In the genomic region with DNA sequence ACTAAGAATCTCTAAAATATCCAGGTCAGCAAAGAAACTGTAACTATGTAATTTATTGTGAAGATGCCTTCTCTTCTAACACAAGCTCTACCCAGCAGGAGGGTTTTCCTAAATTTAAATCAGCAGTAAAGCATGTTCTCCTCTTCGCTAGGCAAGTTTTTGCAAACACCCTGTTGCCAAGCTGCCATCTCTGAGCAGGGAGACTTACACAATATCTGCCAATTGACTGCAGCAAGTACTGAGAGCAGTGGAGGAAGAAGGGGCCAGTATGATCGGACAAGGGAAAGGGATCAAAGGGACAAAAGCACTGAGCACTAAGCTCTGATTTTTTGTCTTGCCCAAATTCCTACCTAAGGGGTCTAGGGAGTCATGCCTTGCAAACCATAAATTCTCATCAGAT, we compare ENCODE assay signal across 16 cellular contexts. TPM values are rescaled to one million over a fixed set of nuclear protein-coding genes. Genes with fewer than 3 reads are reported as not detected.
DNase-seq lines count a peak whose midpoint lies in the region; ATAC-seq and TF ChIP-seq lines count a peak whose summit lies in the region.
"Had no signal": no experiment of that assay in that cellular context is flagged by ENCODE, and none has a peak within 500 bp of the region (broad histone marks: within the 10 kb centered on the region; RNA-seq: fewer than 3 reads in every experiment).

No MANE protein-coding gene starts in this region.

- TF ChIP-seq CTCF in PC-9 (conservative IDR thresholded peaks at IDR 0.05), result no peak
- no peak for TF ChIP-seq CTCF in dorsolateral prefrontal cortex (IDR thresholded peaks at IDR 0.05 in 54 of 56, conservative IDR thresholded peaks at IDR 0.05 in 2 of 56; ENCODE audit: low read depth in 1 of 56, partially characterized antibody in 56 of 56)
- TF ChIP-seq CTCF in neural progenitor cell (IDR thresholded peaks at IDR 0.05), result no peak
- TF ChIP-seq CTCF in upper lobe of right lung (IDR thresholded peaks at IDR 0.05), result no peak

- H3K4me3 Mint-ChIP-seq in neural progenitor cell, result no peak overlapping the region
- H3K4me3 Mint-ChIP-seq: dendritic cell treated with granulocyte-macrophage colony-stimulating factor and Interleukin-4, amounts not matched to agents 40 ng/mL and 50 ng/mL, for 4 days had no signal

- H3K9ac ChIP-seq in GM23248 (no peak overlapping the region), neural progenitor cell (no peak overlapping the region)

- intact Hi-C loops in PC-9 (cut with micrococcal nuclease; ENCODE audit: unreplicated experiment) (no loop called here), dorsolateral prefrontal cortex (cut with DNase I) (no loop called here), upper lobe of right lung (cut with DNase I) (no loop called here)

- H3K9me2 ChIP-seq in GM23248 (ENCODE audit: insufficient read depth), result no peaks in the 10 kb centered on the region
- no peaks in the 10 kb centered on the region for H3K9me2 ChIP-seq in PC-9 (ENCODE audit: insufficient read depth)

- H3K4me1 Mint-ChIP-seq in neural progenitor cell, result peaks cover 10% of the 10 kb centered on the region

- H3K4me2 ChIP-seq in GM23248 (ENCODE audit: unreplicated experiment) (peak overlapping the region; percentile 19), PC-9 (peak overlapping the region; percentile 64), neural progenitor cell (peak overlapping the region; percentile 54)

- H3K9me3 ChIP-seq in GM23248 (ENCODE audit: low read depth) (no peaks in the 10 kb centered on the region), PC-9 (ENCODE audit: insufficient read depth, low read depth) (no peaks in the 10 kb centered on the region), neural progenitor cell (ENCODE audit: low read depth) (no peaks in the 10 kb centered on the region), upper lobe of right lung (no peaks in the 10 kb centered on the region)
- H3K9me3 ChIP-seq: mucosa of descending colon had no signal

- peaks cover 3% of the 10 kb centered on the region for H3K27me3 Mint-ChIP-seq in neural progenitor cell (ENCODE audit: insufficient read depth, low read depth)

- POLR2A ChIA-PET in PC-9 (lab: Charles Lee; ENCODE audit: unreplicated experiment), result interaction anchor here (0.6 to 0.8 kb wide), 2 partner anchors 235 to 382 kb away, joined by 5 to 11 read pairs; no protein-coding TSS in a partner anchor

- ATAC-seq in upper lobe of right lung, result no peak
- ATAC-seq: mucosa of descending colon; stimulated activated naive CD8-positive, alpha-beta T cell treated with anti-CD3 and anti-CD28 coated beads, Interleukin-15, Interleukin-2, amounts not matched to agents 100 U/mL and 50 U/mL, for 24 hours had no signal

- CTCF ChIA-PET in PC-9 (lab: Charles Lee), result interaction anchor here (0.6 kb wide), 1 partner anchor 19 kb away, joined by 5 read pairs; no protein-coding TSS in a partner anchor

- no peak overlapping the region for H3K4me3 ChIP-seq in GM23248
- H3K4me3 ChIP-seq in PC-9, result no peak overlapping the region
- H3K4me3 ChIP-seq in dorsolateral prefrontal cortex, result peak overlapping the region in 2 of 59 donors; percentile 4 to 17
- no peak overlapping the region for H3K4me3 ChIP-seq in neural progenitor cell
- H3K4me3 ChIP-seq in upper lobe of right lung, result no peak overlapping the region
- H3K4me3 ChIP-seq: mucosa of descending colon had no signal

- H3K27ac Mint-ChIP-seq in neural progenitor cell, result no peak overlapping the region
- H3K27ac Mint-ChIP-seq: dendritic cell treated with granulocyte-macrophage colony-stimulating factor and Interleukin-4, amounts not matched to agents 40 ng/mL and 50 ng/mL, for 4 days had no signal

- WGBS in GM23248 (ENCODE audit: low coverage in 1 of 2, low lambda C conversion rate in 2 of 2, missing lambda C conversion rate in 2 of 2), 2 experiments, result 58 to 62% methylated on average over 2 of the region's 2 CpGs

- H3K27me3 ChIP-seq in GM23248 (replicated peaks; ENCODE audit: insufficient read depth) (no peaks in the 10 kb centered on the region; the same call in 1 of the 2 replicates), PC-9 (ENCODE audit: insufficient read depth, low read depth) (peaks cover 29% of the 10 kb centered on the region), dorsolateral prefrontal cortex (peaks cover 0 to 4% (median 0%) of the 10 kb centered on the region in 45 donors), neural progenitor cell (no peaks in the 10 kb centered on the region), upper lobe of right lung (no peaks in the 10 kb centered on the region)

- H3K36me3 Mint-ChIP-seq in neural progenitor cell, result no peaks in the 10 kb centered on the region

- no peaks in the 10 kb centered on the region for H4K20me1 ChIP-seq in GM23248 (ENCODE audit: insufficient read depth)
- H4K20me1 ChIP-seq in PC-9 (ENCODE audit: insufficient read depth), result no peaks in the 10 kb centered on the region
- no peaks in the 10 kb centered on the region for H4K20me1 ChIP-seq in neural progenitor cell (ENCODE audit: low read depth)

- H3K27ac ChIP-seq in GM23248, result no peak overlapping the region
- H3K27ac ChIP-seq in PC-9, result no peak overlapping the region
- H3K27ac ChIP-seq in dorsolateral prefrontal cortex, result peak overlapping the region in 31 of 59 donors; percentile 0 to 72 (median 41)
- H3K27ac ChIP-seq in neural progenitor cell, result no peak overlapping the region
- no peak overlapping the region for H3K27ac ChIP-seq in upper lobe of right lung
- H3K27ac ChIP-seq: epithelial cell of prostate had no signal

- in situ Hi-C loops in GM23248 (cut with MboI), result no loop called here

- BruUV-seq in PC-9 (replicated peaks; lab: Mats Ljungman, UMichigan), result no TSS peak

- no peak overlapping the region for H2AFZ ChIP-seq in GM23248
- no peak overlapping the region for H2AFZ ChIP-seq in PC-9
- peak overlapping the region; percentile 92 for H2AFZ ChIP-seq in neural progenitor cell (replicated peaks)

- H3K9me3 Mint-ChIP-seq in neural progenitor cell, result peaks cover 2% of the 10 kb centered on the region

- DNase-seq in GM23248, result peak; percentile 15
- no peak for DNase-seq in PC-9
- peak in 1 of 10 donors; percentile 35 for DNase-seq in dorsolateral prefrontal cortex
- peak; percentile 56 for DNase-seq in neural progenitor cell (ENCODE audit: low spot score)
- no peak for DNase-seq in HUDEP-2 (lab: John Stamatoyannopoulos, UW; ENCODE audit: unreplicated experiment in 76 of 76)
- no peak for DNase-seq in upper lobe of right lung
- DNase-seq in amygdala (lab: John Stamatoyannopoulos, UW), result no peak
- no peak for DNase-seq in NCI-H524 treated with DMSO at 0.1 percent for 48 hours (lab: John Stamatoyannopoulos, UW)
- DNase-seq: activated naive CD4-positive, alpha-beta T cell treated with Interleukin-2 at 50 U/mL for 16 hours; aorta; KG1; mucosa of descending colon; NCI-H526; stimulated activated naive CD8-positive, alpha-beta T cell treated with anti-CD3 and anti-CD28 coated beads, Interleukin-15, Interleukin-2, amounts not matched to agents 100 U/mL and 50 U/mL, for 24 hours had no signal

- H3K36me3 ChIP-seq in GM23248 (ENCODE audit: low read depth) (no peaks in the 10 kb centered on the region), PC-9 (ENCODE audit: low read depth) (no peaks in the 10 kb centered on the region), neural progenitor cell (no peaks in the 10 kb centered on the region), upper lobe of right lung (no peaks in the 10 kb centered on the region)

- H3K79me2 ChIP-seq in GM23248 (ENCODE audit: insufficient read depth) (no peaks in the 10 kb centered on the region), PC-9 (ENCODE audit: low read depth) (no peaks in the 10 kb centered on the region), neural progenitor cell (ENCODE audit: low read depth) (no peaks in the 10 kb centered on the region)

- H3K4me1 ChIP-seq in GM23248 (ENCODE audit: insufficient read depth) (peaks cover 11% of the 10 kb centered on the region), PC-9 (replicated peaks; ENCODE audit: insufficient read depth) (peaks cover 13% of the 10 kb centered on the region), neural progenitor cell (peaks cover 13% of the 10 kb centered on the region), upper lobe of right lung (no peaks in the 10 kb centered on the region)

- no peaks in the 10 kb centered on the region for H3F3A ChIP-seq in GM23248 (ENCODE audit: insufficient read depth)
- H3F3A ChIP-seq in PC-9 (ENCODE audit: insufficient read depth, low read depth), result peaks cover 9% of the 10 kb centered on the region; the same call in 1 of the 2 replicates
- no peaks in the 10 kb centered on the region for H3F3A ChIP-seq in neural progenitor cell (ENCODE audit: low read depth)

RNA-seq across cellular contexts. Expression of gene LANCL2, which starts 16.0 kb away (rescaled TPM):
- total RNA-seq in GM23248 (2014; rRNA removed; shearing (Covaris generic)), result 11.0 and 11.7 TPM in 2 replicates
- 12.8 and 13.8 TPM in 2 replicates for polyA plus RNA-seq in GM23248 (2016; fragmentation: Nextera tagmentation; extraction: Ambion mirVana)
- 21.8 and 21.9 TPM in 2 replicates for total RNA-seq in PC-9 (2021)
- total RNA-seq in dorsolateral prefrontal cortex, result 10 to 100 TPM; 27.5 to 66.3 (median 41.3) TPM
- 7.1 and 7.3 TPM in 2 replicates for total RNA-seq in neural progenitor cell (ENCODE audit: low replicate concordance)
- 6.5 TPM for total RNA-seq in upper lobe of right lung

Comparison
In these comparisons a context has a peak if more than half of its experiments do, and no peak if none do; other contexts are left out.
1. DNase-seq: peak in GM23248 (single experiment) and neural progenitor cell (single experiment); none in PC-9 (0 of 2), HUDEP-2 (0 of 76), upper lobe of right lung (single experiment), amygdala (0 of 56) and NCI-H524 treated with DMSO at 0.1 percent for 48 hours (single experiment).
2. H3K27ac ChIP-seq: peak in dorsolateral prefrontal cortex (31 of 59); none in GM23248 (single experiment), PC-9 (single experiment), neural progenitor cell (single experiment) and upper lobe of right lung (single experiment).
3. Peak in every context shown above with its lines, with median percentiles within 50 percentile points of each other: H3K4me2 ChIP-seq.